8 cellular contexts compared by ENCODE assay signal in genomic region chr16:89657442-89658220, GRCh38. TPM values are rescaled to one million over a fixed set of nuclear protein-coding genes. Genes with fewer than 3 reads are reported as not detected.
A peak's percentile ranks its signal among the peaks of the same experiment; 100 is the strongest.
DNase-seq lines count a peak whose midpoint lies in the region; ATAC-seq and TF ChIP-seq lines count a peak whose summit lies in the region.

CHMP1A (minus strand) TSS chr16:89657708; CDS start chr16:89657588, 120 bp downstream.
SPATA33 (plus strand) TSS chr16:89657836; CDS start chr16:89657912, 76 bp downstream.

- H3K4me2 ChIP-seq in GM23338 (peak within 1 kb of the TSS; percentile 98), neural progenitor cell (peak within 1 kb of the TSS; percentile 85)

- peaks cover 6% of the 10 kb centered on the region for H3K27me3 Mint-ChIP-seq in GM23338 (ENCODE audit: insufficient read depth, low read depth, poor library complexity)
- H3K27me3 Mint-ChIP-seq in neural progenitor cell (ENCODE audit: insufficient read depth, low read depth): peaks cover 2% of the 10 kb centered on the region

- no peak for TF ChIP-seq CTCF in GM23338 (conservative IDR thresholded peaks at IDR 0.05; ENCODE audit: low read depth in 2 of 2)
- TF ChIP-seq CTCF in foreskin fibroblast (IDR thresholded peaks at IDR 0.05; ENCODE audit: low read depth, low read length): no peak
- no peak for TF ChIP-seq CTCF in neural progenitor cell (IDR thresholded peaks at IDR 0.05)

- H3F3A ChIP-seq in GM23338 (replicated peaks; ENCODE audit: low read depth) (no peaks in the 10 kb centered on the region), neural progenitor cell (ENCODE audit: low read depth) (no peaks in the 10 kb centered on the region)

- H4K20me1 ChIP-seq in GM23338 (replicated peaks; ENCODE audit: insufficient read depth) (peaks cover 4% of the 10 kb centered on the region; the same call in 1 of the 2 replicates), neural progenitor cell (ENCODE audit: low read depth) (peaks cover 28% of the 10 kb centered on the region)

- H2AFZ ChIP-seq in GM23338: peak within 1 kb of the TSS; percentile 98
- H2AFZ ChIP-seq in neural progenitor cell (replicated peaks): peak within 1 kb of the TSS; percentile 92

- H3K4me1 ChIP-seq in GM23338 (ENCODE audit: insufficient read depth) (peaks cover 7% of the 10 kb centered on the region; the same call in 1 of the 2 replicates), neural progenitor cell (peaks cover 10% of the 10 kb centered on the region), stomach smooth muscle (ENCODE audit: control insufficient read depth, insufficient read depth, low read length) (peaks cover 20% of the 10 kb centered on the region)

- H3K27ac ChIP-seq in GM23338 (ENCODE audit: low read depth): no peak within 1 kb of the TSS
- no peak within 1 kb of the TSS for H3K27ac ChIP-seq in neural progenitor cell
- H3K27ac ChIP-seq in stomach smooth muscle (ENCODE audit: low read length): peak within 1 kb of the TSS; percentile 53

- no peaks in the 10 kb centered on the region for H3K9me3 ChIP-seq in neural progenitor cell (ENCODE audit: low read depth)
- H3K9me3 ChIP-seq in stomach smooth muscle (ENCODE audit: control insufficient read depth in 2 of 2, low read length in 2 of 2): no peaks in the 10 kb centered on the region

- peaks cover 49% of the 10 kb centered on the region for H3K79me2 ChIP-seq in GM23338 (replicated peaks; ENCODE audit: insufficient read depth)
- H3K79me2 ChIP-seq in neural progenitor cell (ENCODE audit: low read depth): peaks cover 56% of the 10 kb centered on the region

- peak; percentile 96 for DNase-seq in ELF-1 (ENCODE audit: low read depth, low spot score)
- peak; percentile 91 for DNase-seq in GM23338 (ENCODE audit: low spot score)
- peak; percentile 54 to 61 for DNase-seq in Kasumi-1 (lab: John Stamatoyannopoulos, UW)
- DNase-seq in SHP77 (lab: John Stamatoyannopoulos, UW): peak; percentile 86 to 87
- DNase-seq in activated effector memory CD4-positive, alpha-beta T cell treated with anti-CD3 and anti-CD28 coated beads, Interleukin-2, amount 50 U/mL, for 16 hours: peak; percentile 97
- peak; percentile 84 to 96 for DNase-seq in foreskin fibroblast
- peak; percentile 97 for DNase-seq in neural progenitor cell (ENCODE audit: low spot score)

- H3K4me3 Mint-ChIP-seq in GM23338 (peak within 1 kb of the TSS; percentile 90), neural progenitor cell (peak within 1 kb of the TSS; percentile 92)

- ATAC-seq in GM23338: peak; percentile 91

- H3K4me3 ChIP-seq in GM23338 (peak within 1 kb of the TSS; percentile 95), foreskin fibroblast (ENCODE audit: low read depth in 1 of 2, low read length in 2 of 2) (peak within 1 kb of the TSS; percentile 94 to 99), neural progenitor cell (peak within 1 kb of the TSS; percentile 70), stomach smooth muscle (ENCODE audit: low read length in 2 of 2) (peak within 1 kb of the TSS; percentile 92 to 96)

- peaks cover 41% of the 10 kb centered on the region for H3K36me3 Mint-ChIP-seq in GM23338 (ENCODE audit: low read depth)
- peaks cover 31% of the 10 kb centered on the region for H3K36me3 Mint-ChIP-seq in neural progenitor cell

- H3K9me3 Mint-ChIP-seq in GM23338 (no peaks in the 10 kb centered on the region), neural progenitor cell (no peaks in the 10 kb centered on the region)

- peak within 1 kb of the TSS; percentile 82 for H3K9ac ChIP-seq in neural progenitor cell
- peak within 1 kb of the TSS; percentile 90 to 91 for H3K9ac ChIP-seq in stomach smooth muscle (ENCODE audit: low read length in 2 of 2)

- H3K27me3 ChIP-seq in GM23338 (ENCODE audit: insufficient read depth) (no peaks in the 10 kb centered on the region), neural progenitor cell (no peaks in the 10 kb centered on the region), stomach smooth muscle (ENCODE audit: control insufficient read depth in 1 of 2, insufficient read depth in 2 of 2, low read length in 2 of 2) (no peaks in the 10 kb centered on the region)

- H3K4me1 Mint-ChIP-seq in GM23338 (peaks cover 8% of the 10 kb centered on the region), neural progenitor cell (peaks cover 14% of the 10 kb centered on the region)

- H3K36me3 ChIP-seq in GM23338 (ENCODE audit: insufficient read depth) (peaks cover 12% of the 10 kb centered on the region), neural progenitor cell (peaks cover 5% of the 10 kb centered on the region), stomach smooth muscle (ENCODE audit: control insufficient read depth in 2 of 2, insufficient read depth in 2 of 2, low read length in 2 of 2) (peaks cover 0 to 5% of the 10 kb centered on the region in 2 donors)

- H3K27ac Mint-ChIP-seq in GM23338 (peak within 1 kb of the TSS; percentile 77), neural progenitor cell (no peak within 1 kb of the TSS)

- no peaks in the 10 kb centered on the region for H3K9me2 ChIP-seq in GM23338 (ENCODE audit: insufficient read depth)

TF ChIP-seq in GM23338, 12 proteins besides CTCF, POLR2A, EP300 and RAD21:
- TF ChIP-seq NANOG (IDR thresholded peaks at IDR 0.05; ENCODE audit: borderline replicate concordance): no peak
- 0 out of 2 replicates have a peak, but pooled peaks have one; percentile 10 for TF ChIP-seq ETS1 (IDR thresholded peaks at IDR 0.05)
- TF ChIP-seq CREB1 (CRISPR knock-in tag; IDR thresholded peaks at IDR 0.05; ENCODE audit: low read depth): peak; percentile 37; the same call in 1 of the 2 replicates
- TF ChIP-seq POLR2AphosphoS5 (IDR thresholded peaks at IDR 0.05; ENCODE audit: low read depth): peak; percentile 77

RNA-seq across cellular contexts. Expression of gene CHMP1A, which starts in this region (rescaled TPM):
- 60.1 and 81.9 TPM in 2 replicates for total RNA-seq in GM23338 (2014; rRNA removed; shearing (Covaris generic))
- polyA plus RNA-seq in GM23338 (2016; fragmentation: Nextera tagmentation; extraction: Ambion mirVana): 42.3 TPM in 2 replicates
- 34.6 and 78.5 TPM in 2 replicates for total RNA-seq in neural progenitor cell (ENCODE audit: low replicate concordance)

RNA-seq across cellular contexts. Expression of gene SPATA33, which starts in this region (rescaled TPM):
- 5.8 and 6.6 TPM in 2 replicates for total RNA-seq in GM23338 (2014; rRNA removed; shearing (Covaris generic))
- 13.9 and 17.4 TPM in 2 replicates for polyA plus RNA-seq in GM23338 (2016; fragmentation: Nextera tagmentation; extraction: Ambion mirVana)
- total RNA-seq in neural progenitor cell (ENCODE audit: low replicate concordance): 9.3 and 14.1 TPM in 2 replicates
